Comparison of ENCODE assay signal across 28 cellular contexts in genomic region chr6:25375125-25375524, GRCh38.
"Had no signal": no experiment of that assay in that cellular context is flagged by ENCODE, and none has a peak within 500 bp of the region (broad histone marks: within the 10 kb centered on the region; RNA-seq: fewer than 3 reads in every experiment).

No MANE protein-coding gene starts in this region.

- H3K36me3 Mint-ChIP-seq: stimulated activated effector memory CD8-positive, alpha-beta T cell treated with anti-CD3 and anti-CD28 coated beads, Interleukin-12 subunit alpha, Interleukin-12 subunit beta, amount 100 ng/mL, for 72 hours had no signal

- H3K36me3 ChIP-seq: neural progenitor cell, ovary, right lobe of liver, sigmoid colon, stomach, thoracic aorta, thyroid gland, tibial nerve, upper lobe of left lung, vagina had no signal

- H3K27ac Mint-ChIP-seq: nephron; neural progenitor cell; progenitor cell of endocrine pancreas; stimulated activated effector memory CD8-positive, alpha-beta T cell treated with anti-CD3 and anti-CD28 coated beads, Interleukin-12 subunit alpha, Interleukin-12 subunit beta, amount 100 ng/mL, for 72 hours; stimulated activated naive B cell treated with anti-CD40 and anti-IgM and Interleukin-4, amounts not matched to agents 10 μg/mL and 1 μg/mL and 100 μg/mL, for 72 hours; stimulated activated naive CD8-positive, alpha-beta T cell treated with anti-CD3 and anti-CD28 coated beads, Interleukin-15, Interleukin-2, amounts not matched to agents 100 ng/mL and 50 ng/mL, for 24 hours had no signal

- H3K27me3 ChIP-seq: neural progenitor cell, ovary, right lobe of liver, sigmoid colon, stomach, thyroid gland, tibial nerve, upper lobe of left lung, vagina had no signal

- ATAC-seq: psoas muscle; right cardiac atrium; right lobe of liver; stimulated activated effector memory CD8-positive, alpha-beta T cell treated with anti-CD3 and anti-CD28 coated beads, Interleukin-12 subunit alpha, Interleukin-12 subunit beta, amount 100 ng/mL, for 72 hours; stimulated activated naive B cell treated with anti-CD40 and anti-IgM and Interleukin-4, amounts not matched to agents 10 μg/mL and 1 μg/mL and 100 μg/mL, for 72 hours had no signal

- H3K9me3 ChIP-seq: ovary, right lobe of liver, thoracic aorta, thyroid gland, vagina had no signal

- DNase-seq: occipital lobe; ovary; posterior cingulate gyrus; psoas muscle; right cardiac atrium; right lobe of liver; sigmoid colon; small intestine; stimulated activated CD4-positive, alpha-beta T cell treated with anti-CD3 and anti-CD28 coated beads, Interleukin-15, amount 100 ng/mL, for 24 hours; stimulated activated CD4-positive, alpha-beta T cell treated with anti-CD3 and anti-CD28 coated beads, Interleukin-2, amount 100 ng/mL, for 24 hours; stimulated activated CD4-positive, alpha-beta T cell treated with anti-CD3 and anti-CD28 coated beads, Interleukin-2, amount 100 ng/mL, for 48 hours; stimulated activated CD4-positive, alpha-beta T cell treated with anti-CD3 and anti-CD28 coated beads, Interleukin-4, amount 100 ng/mL, for 24 hours; stimulated activated naive B cell treated with anti-CD40 and anti-IgM and Interleukin-4, amounts not matched to agents 10 μg/mL and 1 μg/mL and 100 μg/mL, for 72 hours; stimulated activated naive CD4-positive, alpha-beta T cell treated with Interleukin-2 at 50 U/mL for 16 hours; stomach; thyroid gland; trophoblast cell; upper lobe of left lung had no signal

- H3K27ac ChIP-seq: neural progenitor cell, ovary, parathyroid adenoma, psoas muscle, right lobe of liver, sigmoid colon, stomach, thoracic aorta, thyroid gland, tibial nerve, upper lobe of left lung, vagina had no signal

- H3K9ac ChIP-seq: neural progenitor cell, parathyroid adenoma had no signal

- H3K4me3 Mint-ChIP-seq: nephron; neural progenitor cell; stimulated activated effector memory CD8-positive, alpha-beta T cell treated with anti-CD3 and anti-CD28 coated beads, Interleukin-12 subunit alpha, Interleukin-12 subunit beta, amount 100 ng/mL, for 72 hours; stimulated activated naive B cell treated with anti-CD40 and anti-IgM and Interleukin-4, amounts not matched to agents 10 μg/mL and 1 μg/mL and 100 μg/mL, for 72 hours; stimulated activated naive CD8-positive, alpha-beta T cell treated with anti-CD3 and anti-CD28 coated beads, Interleukin-15, Interleukin-2, amounts not matched to agents 100 ng/mL and 50 ng/mL, for 24 hours had no signal

- H3K4me3 ChIP-seq: neural progenitor cell, ovary, psoas muscle, right lobe of liver, sigmoid colon, stomach, thoracic aorta, thyroid gland, tibial nerve, upper lobe of left lung, vagina had no signal

- H3K27me3 Mint-ChIP-seq: progenitor cell of endocrine pancreas; stimulated activated naive CD8-positive, alpha-beta T cell treated with anti-CD3 and anti-CD28 coated beads, Interleukin-15, Interleukin-2, amounts not matched to agents 100 ng/mL and 50 ng/mL, for 24 hours had no signal

- FAIRE-seq: urothelium cell line had no signal

- H3K4me2 ChIP-seq: neural progenitor cell had no signal

- H3K4me1 ChIP-seq: parathyroid adenoma, psoas muscle, right lobe of liver, sigmoid colon had no signal

- H2AFZ ChIP-seq: neural progenitor cell, parathyroid adenoma had no signal
